8 cellular contexts compared by ENCODE assay signal in genomic region chr19:11597202-11598102, GRCh38. TPM values are rescaled to one million over a fixed set of nuclear protein-coding genes. Genes with fewer than 3 reads are reported as not detected.
A peak's percentile ranks its signal among the peaks of the same experiment; 100 is the strongest.
DNase-seq lines count a peak whose midpoint lies in the region; ATAC-seq and TF ChIP-seq lines count a peak whose summit lies in the region.

ZNF627 (plus strand) TSS chr19:11597483; CDS start chr19:11597628, 145 bp downstream.

- peaks cover 5% of the 10 kb centered on the region for H3K27me3 Mint-ChIP-seq in CD4-positive, CD25-positive, alpha-beta regulatory T cell
- H3K27me3 Mint-ChIP-seq in activated CD4-positive, alpha-beta memory T cell treated with anti-CD3 and anti-CD28 coated beads for 36 hours: no peaks in the 10 kb centered on the region

- peak within 1 kb of the TSS; percentile 80 for H3K27ac ChIP-seq in CD4-positive, CD25-positive, alpha-beta regulatory T cell (ENCODE audit: insufficient read depth, low read length, poor library complexity, severe bottlenecking)
- H3K27ac ChIP-seq in duodenal mucosa (ENCODE audit: low read depth, low read length): peak within 1 kb of the TSS; percentile 93

- 0% methylated on average over 33 to 61 of the region's 67 CpGs for WGBS in lower leg skin, 2 donors

- POLR2A ChIA-PET in activated CD4-positive, alpha-beta memory T cell treated with anti-CD3 and anti-CD28 coated beads for 36 hours (lab: Charles Lee): interaction anchor here (1.0 kb wide), 2 partner anchors 28 to 39 kb away, joined by 3 read pairs; no protein-coding TSS in a partner anchor

- H3K36me3 ChIP-seq in CD4-positive, CD25-positive, alpha-beta regulatory T cell (ENCODE audit: control insufficient read depth, insufficient read depth, low read length): no peaks in the 10 kb centered on the region
- H3K36me3 ChIP-seq in duodenal mucosa (ENCODE audit: control insufficient read depth in 1 of 2, insufficient read depth in 2 of 2, low read length in 2 of 2): no peaks in the 10 kb centered on the region

- peak within 1 kb of the TSS; percentile 92 for H3K27ac Mint-ChIP-seq in CD4-positive, CD25-positive, alpha-beta regulatory T cell
- H3K27ac Mint-ChIP-seq in activated CD4-positive, alpha-beta memory T cell treated with anti-CD3 and anti-CD28 coated beads for 36 hours: peak within 1 kb of the TSS; percentile 81

- intact Hi-C loops in activated CD4-positive, alpha-beta memory T cell treated with anti-CD3 and anti-CD28 coated beads for 36 hours (cut with micrococcal nuclease): loop anchor here (1.0 to 2.0 kb wide), 2 partner anchors 39 to 223 kb away; partner anchors contain the start of genes ELOF1 and SWSAP1
- intact Hi-C loops in lower leg skin (cut with DNase I; ENCODE audit: low total_unique reads): no loop called here

- H3K4me1 Mint-ChIP-seq in CD4-positive, CD25-positive, alpha-beta regulatory T cell: peaks cover 4 to 36% (median 23%) of the 10 kb centered on the region in 4 donors
- peaks cover 29% of the 10 kb centered on the region for H3K4me1 Mint-ChIP-seq in activated CD4-positive, alpha-beta memory T cell treated with anti-CD3 and anti-CD28 coated beads for 36 hours (ENCODE audit: low read depth)

- peak within 1 kb of the TSS; percentile 91 to 100 (median 94) for H3K4me3 Mint-ChIP-seq in CD4-positive, CD25-positive, alpha-beta regulatory T cell
- peak within 1 kb of the TSS; percentile 90 for H3K4me3 Mint-ChIP-seq in activated CD4-positive, alpha-beta memory T cell treated with anti-CD3 and anti-CD28 coated beads for 36 hours

- H3K4me3 ChIP-seq in CD4-positive, CD25-positive, alpha-beta regulatory T cell (ENCODE audit: low read depth, low read length): peak within 1 kb of the TSS; percentile 86
- peak within 1 kb of the TSS; percentile 92 to 97 for H3K4me3 ChIP-seq in duodenal mucosa (ENCODE audit: low read depth in 1 of 2, low read length in 2 of 2)
- peak within 1 kb of the TSS; percentile 82 for H3K4me3 ChIP-seq in lower leg skin (ENCODE audit: low read depth, poor library complexity, severe bottlenecking)

- CTCF ChIA-PET in activated CD4-positive, alpha-beta memory T cell treated with anti-CD3 and anti-CD28 coated beads for 36 hours (lab: Charles Lee): no interaction called here

- ATAC-seq in CD4-positive, CD25-positive, alpha-beta regulatory T cell (ENCODE audit: low read depth in 2 of 2): peak; percentile 100
- peak; percentile 97 for ATAC-seq in GM19395 (IDR thresholded peaks at IDR 0.05; ENCODE audit: unreplicated experiment)
- ATAC-seq in HG03565 (IDR thresholded peaks at IDR 0.05; ENCODE audit: unreplicated experiment): peak; percentile 94

- no peak for TF ChIP-seq CTCF in lower leg skin (IDR thresholded peaks at IDR 0.05)

- H3K4me1 ChIP-seq in CD4-positive, CD25-positive, alpha-beta regulatory T cell (ENCODE audit: control insufficient read depth, insufficient read depth, low read length, poor library complexity, severe bottlenecking): peaks cover 11% of the 10 kb centered on the region
- H3K4me1 ChIP-seq in duodenal mucosa (ENCODE audit: control insufficient read depth in 1 of 2, insufficient read depth in 2 of 2, low read length in 2 of 2): peaks cover 3 to 12% of the 10 kb centered on the region in 2 donors

- H3K36me3 Mint-ChIP-seq in CD4-positive, CD25-positive, alpha-beta regulatory T cell: peaks cover 5% of the 10 kb centered on the region
- H3K36me3 Mint-ChIP-seq in activated CD4-positive, alpha-beta memory T cell treated with anti-CD3 and anti-CD28 coated beads for 36 hours: peaks cover 10% of the 10 kb centered on the region

- H3K9ac ChIP-seq in duodenal mucosa (ENCODE audit: low read depth in 1 of 2, low read length in 2 of 2): peak within 1 kb of the TSS; percentile 92 to 98

- TF ChIP-seq POLR2A in lower leg skin (IDR thresholded peaks at IDR 0.05): peak in 1 of 2 donors; percentile 69

- H3K9me3 Mint-ChIP-seq in CD4-positive, CD25-positive, alpha-beta regulatory T cell: peaks cover 0 to 1% (median 0%) of the 10 kb centered on the region in 7 donors
- H3K9me3 Mint-ChIP-seq in activated CD4-positive, alpha-beta memory T cell treated with anti-CD3 and anti-CD28 coated beads for 36 hours: no peaks in the 10 kb centered on the region

- peak; percentile 95 to 98 (median 96) for DNase-seq in CD4-positive, CD25-positive, alpha-beta regulatory T cell
- DNase-seq in NCI-H774 (lab: John Stamatoyannopoulos, UW): peak; percentile 96
- DNase-seq in activated CD4-positive, alpha-beta memory T cell treated with anti-CD3 and anti-CD28 coated beads for 36 hours: peak; percentile 99
- DNase-seq in lower leg skin (ENCODE audit: low spot score in 2 of 2): peak; percentile 99 to 100
- DNase-seq in stimulated activated CD4-positive, alpha-beta T cell treated with anti-CD3 and anti-CD28 coated beads, Interleukin-4, amount 100 ng/mL, for 48 hours (ENCODE audit: low read depth in 2 of 2): peak; percentile 97 to 98

- no peaks in the 10 kb centered on the region for H3K27me3 ChIP-seq in CD4-positive, CD25-positive, alpha-beta regulatory T cell (ENCODE audit: control insufficient read depth, insufficient read depth, low read length)
- no peaks in the 10 kb centered on the region for H3K27me3 ChIP-seq in duodenal mucosa (ENCODE audit: control insufficient read depth in 1 of 2, insufficient read depth in 2 of 2, low read length in 2 of 2)

- no peaks in the 10 kb centered on the region for H3K9me3 ChIP-seq in CD4-positive, CD25-positive, alpha-beta regulatory T cell (ENCODE audit: control insufficient read depth in 2 of 2, low read length in 2 of 2)
- no peaks in the 10 kb centered on the region for H3K9me3 ChIP-seq in duodenal mucosa (ENCODE audit: control insufficient read depth in 1 of 2, low read length in 2 of 2)

RNA-seq across cellular contexts. Expression of gene ZNF627, which starts in this region (rescaled TPM):
- total RNA-seq in CD4-positive, CD25-positive, alpha-beta regulatory T cell: 6.4 TPM
- 10 to 100 TPM; 10.6 to 14.3 (median 10.9) TPM for polyA plus RNA-seq in CD4-positive, CD25-positive, alpha-beta regulatory T cell
- 1 to 10 TPM; 6.6 to 7.0 TPM for total RNA-seq in activated CD4-positive, alpha-beta memory T cell treated with anti-CD3 and anti-CD28 coated beads for 36 hours
- 10 to 100 TPM in 3 of 4 donors, 1 to 10 TPM in 1; 8.6 to 12.1 (median 11.2) TPM for total RNA-seq in lower leg skin

Comparison
In these comparisons a context has a peak if more than half of its experiments do, and no peak if none do; other contexts are left out.
1. Peak in every context shown above with its lines: DNase-seq, ATAC-seq, H3K4me3 ChIP-seq and H3K27ac ChIP-seq.